Comparison of ENCODE assay signal across 10 cellular contexts in the genomic region with DNA sequence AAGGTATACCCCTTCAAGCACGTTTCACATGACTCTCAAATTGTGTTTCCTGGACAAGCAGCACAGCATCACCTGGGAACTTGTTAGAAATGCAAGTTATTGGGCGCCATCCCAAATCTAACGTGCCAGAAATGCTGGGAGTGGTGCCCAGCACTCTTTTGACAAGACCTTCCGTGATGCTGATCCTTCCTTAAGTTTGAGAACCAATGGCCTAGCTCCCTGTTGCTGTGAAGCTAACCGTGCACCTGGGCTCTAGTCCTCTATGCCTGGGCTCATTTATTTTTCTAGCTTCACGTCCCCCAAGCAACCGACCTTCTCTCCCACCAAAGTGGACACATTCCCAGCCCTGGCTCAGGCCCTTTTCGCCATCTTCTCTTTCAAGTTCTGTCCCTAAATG. TPM values are rescaled to one million over a fixed set of nuclear protein-coding genes. Genes with fewer than 3 reads are reported as not detected.
DNase-seq lines count a peak whose midpoint lies in the region; ATAC-seq and TF ChIP-seq lines count a peak whose summit lies in the region.
"Had no signal": no experiment of that assay in that cellular context is flagged by ENCODE, and none has a peak within 500 bp of the region (broad histone marks: within the 10 kb centered on the region; RNA-seq: fewer than 3 reads in every experiment).

No MANE protein-coding gene starts in this region.

- peaks cover 37% of the 10 kb centered on the region for H3K4me1 ChIP-seq in suprapubic skin

- no peak for TF ChIP-seq EP300 in suprapubic skin (IDR thresholded peaks at IDR 0.05)

- H3K4me3 ChIP-seq in kidney epithelial cell (ENCODE audit: low read depth, low read length) (peak overlapping the region; percentile 27), suprapubic skin (peak overlapping the region; percentile 51)

- intact Hi-C loops in activated T-helper 2 cell treated with anti-CD3 and anti-CD28 coated beads, Interferon-gamma antibody, Interleukin-2, Interleukin-4, amounts not matched to agents 10 μg/mL and 5 μg/mL and 100 μg/mL, durations not matched to agents 14 hours and 24 hours and 36 hours (cut with micrococcal nuclease): loop anchor here (1.0 to 2.0 kb wide), 2 partner anchors 8 to 15 kb away; a partner anchor contains a TSS

- H3K36me3 Mint-ChIP-seq in activated CD4-positive, alpha-beta T cell treated with anti-CD3 and anti-CD28 coated beads, Interleukin-2, amount 10 ng/mL, durations not matched to agents 7 days and 5 days (ENCODE audit: low read depth): peaks cover 30% of the 10 kb centered on the region
- peaks cover 48% of the 10 kb centered on the region for H3K36me3 Mint-ChIP-seq in activated T-helper 2 cell treated with anti-CD3 and anti-CD28 coated beads, Interferon-gamma antibody, Interleukin-2, Interleukin-4, amounts not matched to agents 10 μg/mL and 5 μg/mL and 100 μg/mL, durations not matched to agents 14 hours and 24 hours and 36 hours (ENCODE audit: low read depth)

- TF ChIP-seq CTCF in kidney epithelial cell (IDR thresholded peaks at IDR 0.05; ENCODE audit: insufficient read depth, low read length, poor library complexity, severe bottlenecking): no peak
- TF ChIP-seq CTCF in suprapubic skin (IDR thresholded peaks at IDR 0.05): no peak

- CTCF ChIA-PET in activated CD4-positive, alpha-beta T cell treated with anti-CD3 and anti-CD28 coated beads, Interleukin-2, amount 10 ng/mL, durations not matched to agents 7 days and 5 days (lab: Charles Lee): interaction anchor here (0.7 to 5.0 kb wide), 9 partner anchors 8 to 520 kb away, joined by 3 to 23 read pairs (median 7); a partner anchor contains a TSS

- peaks cover 47% of the 10 kb centered on the region for H3K4me1 Mint-ChIP-seq in activated CD4-positive, alpha-beta T cell treated with anti-CD3 and anti-CD28 coated beads, Interleukin-2, amount 10 ng/mL, durations not matched to agents 7 days and 5 days
- peaks cover 36% of the 10 kb centered on the region for H3K4me1 Mint-ChIP-seq in activated T-helper 2 cell treated with anti-CD3 and anti-CD28 coated beads, Interferon-gamma antibody, Interleukin-2, Interleukin-4, amounts not matched to agents 10 μg/mL and 5 μg/mL and 100 μg/mL, durations not matched to agents 14 hours and 24 hours and 36 hours (ENCODE audit: low read depth)

- no peaks in the 10 kb centered on the region for H3K9me3 Mint-ChIP-seq in activated CD4-positive, alpha-beta T cell treated with anti-CD3 and anti-CD28 coated beads, Interleukin-2, amount 10 ng/mL, durations not matched to agents 7 days and 5 days
- no peaks in the 10 kb centered on the region for H3K9me3 Mint-ChIP-seq in activated T-helper 2 cell treated with anti-CD3 and anti-CD28 coated beads, Interferon-gamma antibody, Interleukin-2, Interleukin-4, amounts not matched to agents 10 μg/mL and 5 μg/mL and 100 μg/mL, durations not matched to agents 14 hours and 24 hours and 36 hours

- POLR2A ChIA-PET in activated CD4-positive, alpha-beta T cell treated with anti-CD3 and anti-CD28 coated beads, Interleukin-2, amount 10 ng/mL, durations not matched to agents 7 days and 5 days (lab: Charles Lee): no interaction called here

- H3K27ac ChIP-seq in suprapubic skin: peak overlapping the region; percentile 43

- H3K36me3 ChIP-seq in kidney epithelial cell (ENCODE audit: control insufficient read depth, insufficient read depth, low read length): no peaks in the 10 kb centered on the region
- H3K36me3 ChIP-seq in suprapubic skin: peaks cover 25% of the 10 kb centered on the region

- DNase-seq in activated CD4-positive, alpha-beta T cell treated with anti-CD3 and anti-CD28 coated beads, Interleukin-2, amount 10 ng/mL, durations not matched to agents 7 days and 5 days: no peak
- DNase-seq in activated CD4-positive, alpha-beta T cell treated with anti-CD3 and anti-CD28 coated beads for 1 hour: no peak
- DNase-seq in activated T-helper 2 cell treated with anti-CD3 and anti-CD28 coated beads, Interferon-gamma antibody, Interleukin-2, Interleukin-4, amounts not matched to agents 10 μg/mL and 5 μg/mL and 100 μg/mL, durations not matched to agents 14 hours and 24 hours and 36 hours (ENCODE audit: low spot score): no peak
- DNase-seq in kidney epithelial cell (ENCODE audit: low read depth) (no peak), suprapubic skin (ENCODE audit: low spot score in 2 of 2) (no peak), pons (ENCODE audit: low spot score) (no peak), HT-29 (ENCODE audit: low spot score) (no peak)
- DNase-seq: amniotic stem cell, NCI-H510A treated with DMSO at 0.1 percent for 48 hours had no signal

- ATAC-seq in GM21526 (IDR thresholded peaks at IDR 0.05; ENCODE audit: low FRiP score, unreplicated experiment): no peak

- no peaks in the 10 kb centered on the region for H3K27me3 Mint-ChIP-seq in activated CD4-positive, alpha-beta T cell treated with anti-CD3 and anti-CD28 coated beads, Interleukin-2, amount 10 ng/mL, durations not matched to agents 7 days and 5 days
- no peaks in the 10 kb centered on the region for H3K27me3 Mint-ChIP-seq in activated T-helper 2 cell treated with anti-CD3 and anti-CD28 coated beads, Interferon-gamma antibody, Interleukin-2, Interleukin-4, amounts not matched to agents 10 μg/mL and 5 μg/mL and 100 μg/mL, durations not matched to agents 14 hours and 24 hours and 36 hours (ENCODE audit: low read depth)

- H3K9me3 ChIP-seq in suprapubic skin: no peaks in the 10 kb centered on the region

- peak overlapping the region; percentile 58 for H3K4me3 Mint-ChIP-seq in activated CD4-positive, alpha-beta T cell treated with anti-CD3 and anti-CD28 coated beads, Interleukin-2, amount 10 ng/mL, durations not matched to agents 7 days and 5 days
- peak overlapping the region; percentile 43 for H3K4me3 Mint-ChIP-seq in activated T-helper 2 cell treated with anti-CD3 and anti-CD28 coated beads, Interferon-gamma antibody, Interleukin-2, Interleukin-4, amounts not matched to agents 10 μg/mL and 5 μg/mL and 100 μg/mL, durations not matched to agents 14 hours and 24 hours and 36 hours (ENCODE audit: low read depth)

- H3K27ac Mint-ChIP-seq in activated CD4-positive, alpha-beta T cell treated with anti-CD3 and anti-CD28 coated beads, Interleukin-2, amount 10 ng/mL, durations not matched to agents 7 days and 5 days: peak overlapping the region; percentile 84
- peak overlapping the region; percentile 36 for H3K27ac Mint-ChIP-seq in activated T-helper 2 cell treated with anti-CD3 and anti-CD28 coated beads, Interferon-gamma antibody, Interleukin-2, Interleukin-4, amounts not matched to agents 10 μg/mL and 5 μg/mL and 100 μg/mL, durations not matched to agents 14 hours and 24 hours and 36 hours

- H3K27me3 ChIP-seq in kidney epithelial cell (ENCODE audit: control insufficient read depth, insufficient read depth, low read length) (no peaks in the 10 kb centered on the region), suprapubic skin (no peaks in the 10 kb centered on the region)

- WGBS in suprapubic skin: 27% methylated on average over 8 of the region's 8 CpGs

- TF ChIP-seq POLR2A in suprapubic skin (IDR thresholded peaks at IDR 0.05): no peak

RNA-seq across cellular contexts. Expression of a gene that starts 4.3 kb away (rescaled TPM):
- under 1 TPM; 0.42 to 0.55 TPM for total RNA-seq in activated CD4-positive, alpha-beta T cell treated with anti-CD3 and anti-CD28 coated beads, Interleukin-2, amount 10 ng/mL, durations not matched to agents 7 days and 5 days
- 0.91 and 1.7 TPM in 2 replicates for total RNA-seq in activated T-helper 2 cell treated with anti-CD3 and anti-CD28 coated beads, Interferon-gamma antibody, Interleukin-2, Interleukin-4, amounts not matched to agents 10 μg/mL and 5 μg/mL and 100 μg/mL, durations not matched to agents 14 hours and 24 hours and 36 hours
- total RNA-seq in kidney epithelial cell: 0.25 TPM in 1 of 2 replicates, not detected in the other
- total RNA-seq in suprapubic skin: under 1 TPM in 3 of 4 donors, not detected in 1; 0.30 to 0.72 (median 0.30) TPM
- total RNA-seq in HT-29 (2014; rRNA removed; shearing (Covaris generic)): 0.31 and 0.33 TPM in 2 replicates

RNA-seq across cellular contexts. Expression of a gene that starts 8.4 kb away (rescaled TPM):
- 1,000 to 10,000 TPM; 1,879 to 1,968 TPM for total RNA-seq in activated CD4-positive, alpha-beta T cell treated with anti-CD3 and anti-CD28 coated beads, Interleukin-2, amount 10 ng/mL, durations not matched to agents 7 days and 5 days
- 2,328 and 2,356 TPM in 2 replicates for total RNA-seq in activated T-helper 2 cell treated with anti-CD3 and anti-CD28 coated beads, Interferon-gamma antibody, Interleukin-2, Interleukin-4, amounts not matched to agents 10 μg/mL and 5 μg/mL and 100 μg/mL, durations not matched to agents 14 hours and 24 hours and 36 hours
- total RNA-seq in kidney epithelial cell (3,692 and 4,100 TPM in 2 replicates), suprapubic skin (1,000 to 10,000 TPM; 1,858 to 3,271 (median 2,807) TPM)
- total RNA-seq in HT-29 (2014; rRNA removed; shearing (Covaris generic)): 1,326 and 1,606 TPM in 2 replicates

RNA-seq across cellular contexts. Expression of a gene that starts 16.5 kb away (rescaled TPM):
- total RNA-seq in activated CD4-positive, alpha-beta T cell treated with anti-CD3 and anti-CD28 coated beads, Interleukin-2, amount 10 ng/mL, durations not matched to agents 7 days and 5 days: 10 to 100 TPM; 54.3 to 57.5 TPM
- total RNA-seq in activated T-helper 2 cell treated with anti-CD3 and anti-CD28 coated beads, Interferon-gamma antibody, Interleukin-2, Interleukin-4, amounts not matched to agents 10 μg/mL and 5 μg/mL and 100 μg/mL, durations not matched to agents 14 hours and 24 hours and 36 hours: 128 and 135 TPM in 2 replicates
- 53.7 and 85.0 TPM in 2 replicates for total RNA-seq in kidney epithelial cell
- 100 to 1,000 TPM in 2 of 4 donors, 10 to 100 TPM in 2; 63.7 to 135 (median 91.1) TPM for total RNA-seq in suprapubic skin
- total RNA-seq in HT-29 (2014; rRNA removed; shearing (Covaris generic)): 135 and 137 TPM in 2 replicates

RNA-seq across cellular contexts. Expression of a gene that starts 23.5 kb away (rescaled TPM):
- total RNA-seq in activated CD4-positive, alpha-beta T cell treated with anti-CD3 and anti-CD28 coated beads, Interleukin-2, amount 10 ng/mL, durations not matched to agents 7 days and 5 days: under 1 TPM; 0.47 to 0.83 TPM
- 0.32 TPM in 1 of 2 replicates, not detected in the other for total RNA-seq in activated T-helper 2 cell treated with anti-CD3 and anti-CD28 coated beads, Interferon-gamma antibody, Interleukin-2, Interleukin-4, amounts not matched to agents 10 μg/mL and 5 μg/mL and 100 μg/mL, durations not matched to agents 14 hours and 24 hours and 36 hours
- total RNA-seq in kidney epithelial cell (0.25 and 0.41 TPM in 2 replicates), suprapubic skin (not detected)
- total RNA-seq in HT-29 (2014; rRNA removed; shearing (Covaris generic)): 3.4 and 10.4 TPM in 2 replicates

RNA-seq across cellular contexts. Expression of a gene that starts 24.6 kb away (rescaled TPM):
- total RNA-seq in activated CD4-positive, alpha-beta T cell treated with anti-CD3 and anti-CD28 coated beads, Interleukin-2, amount 10 ng/mL, durations not matched to agents 7 days and 5 days: 1 to 10 TPM; 6.0 to 7.7 TPM
- total RNA-seq in activated T-helper 2 cell treated with anti-CD3 and anti-CD28 coated beads, Interferon-gamma antibody, Interleukin-2, Interleukin-4, amounts not matched to agents 10 μg/mL and 5 μg/mL and 100 μg/mL, durations not matched to agents 14 hours and 24 hours and 36 hours: 17.0 and 19.8 TPM in 2 replicates
- total RNA-seq in kidney epithelial cell: 3.8 and 4.4 TPM in 2 replicates
- 1 to 10 TPM; 1.2 to 7.3 (median 4.4) TPM for total RNA-seq in suprapubic skin
- 16.4 and 18.0 TPM in 2 replicates for total RNA-seq in HT-29 (2014; rRNA removed; shearing (Covaris generic))
